Comparison of ENCODE assay signal across 8 cellular contexts in genomic region chr19:10502524-10503001, GRCh38.
DNase-seq lines count a peak whose midpoint lies in the region; ATAC-seq and TF ChIP-seq lines count a peak whose summit lies in the region.

No MANE protein-coding gene starts in this region.

- DNase-seq in AG09319 (ENCODE audit: extremely low read depth, low read depth) (peak; percentile 76), NCI-H2227 treated with DMSO at 0.1 percent for 48 hours (lab: John Stamatoyannopoulos, UW) (peak; percentile 65), caudate nucleus (lab: John Stamatoyannopoulos, UW) (peak in 60 of 61 donors; percentile 28 to 94 (median 84)), islet precursor cell (peak; percentile 94)
- peak; percentile 76 to 85 (median 81) for DNase-seq in activated CD4-positive, CD25-positive, alpha-beta regulatory T cell (lab: John Stamatoyannopoulos, UW)
- peak; percentile 74 to 86 for DNase-seq in stimulated activated CD4-positive, alpha-beta T cell treated with anti-CD3 and anti-CD28 coated beads, Interleukin-12 subunit alpha, Interleukin-12 subunit beta, amount 100 ng/mL, for 24 hours (ENCODE audit: low read depth in 2 of 2)

- ATAC-seq in GM19023 (IDR thresholded peaks at IDR 0.05; ENCODE audit: unreplicated experiment) (peak; percentile 84), HG03196 (IDR thresholded peaks at IDR 0.05; ENCODE audit: unreplicated experiment) (peak; percentile 83)

- TF ChIP-seq CTCF in AG09319 (IDR thresholded peaks at IDR 0.05; ENCODE audit: low read depth, low read length): no peak

- peak overlapping the region; percentile 96 for H3K27ac ChIP-seq in caudate nucleus (ENCODE audit: low read depth, low read length)

Comparison
In these comparisons a context has a peak if more than half of its experiments do, and no peak if none do; other contexts are left out.
1. Peak in every context shown above with its lines: DNase-seq, ATAC-seq and H3K27ac ChIP-seq.